ENCODE assay signal across 17 cellular contexts in genomic region chr4:1384675-1385372, GRCh38. TPM values are rescaled to one million over a fixed set of nuclear protein-coding genes. Genes with fewer than 3 reads are reported as not detected.
"Had no signal": no experiment of that assay in that cellular context is flagged by ENCODE, and none has a peak within 500 bp of the region (broad histone marks: within the 10 kb centered on the region; RNA-seq: fewer than 3 reads in every experiment).

No MANE protein-coding gene starts in this region.

- H3K27ac ChIP-seq: esophagus muscularis mucosa, heart right ventricle, tibial artery had no signal

- H3K4me3 ChIP-seq: esophagus muscularis mucosa, heart right ventricle, tibial artery had no signal

- H3K9me3 Mint-ChIP-seq: activated naive CD4-positive, alpha-beta T cell treated with anti-CD3 and anti-CD28 coated beads, Interleukin-2, amount 50 U/mL, for 24 hours had no signal

- H3K27ac Mint-ChIP-seq: activated naive CD4-positive, alpha-beta T cell treated with anti-CD3 and anti-CD28 coated beads, Interleukin-2, amount 50 U/mL, for 24 hours; activated T-helper 2 cell treated with anti-CD3 and anti-CD28 coated beads, Interferon-gamma antibody, Interleukin-2, Interleukin-4, amounts not matched to agents 10 μg/mL and 5 μg/mL and 100 μg/mL, durations not matched to agents 14 hours and 24 hours and 36 hours; naive thymus-derived CD8-positive, alpha-beta T cell had no signal

- H3K4me1 Mint-ChIP-seq: activated naive CD4-positive, alpha-beta T cell treated with anti-CD3 and anti-CD28 coated beads, Interleukin-2, amount 50 U/mL, for 24 hours; naive thymus-derived CD8-positive, alpha-beta T cell had no signal

- ATAC-seq: naive thymus-derived CD8-positive, alpha-beta T cell had no signal

- H3K27me3 Mint-ChIP-seq: activated naive CD4-positive, alpha-beta T cell treated with anti-CD3 and anti-CD28 coated beads, Interleukin-2, amount 50 U/mL, for 24 hours; naive thymus-derived CD8-positive, alpha-beta T cell had no signal

- H3K4me3 Mint-ChIP-seq: activated naive CD4-positive, alpha-beta T cell treated with anti-CD3 and anti-CD28 coated beads, Interleukin-2, amount 50 U/mL, for 24 hours; naive thymus-derived CD8-positive, alpha-beta T cell had no signal

- H3K4me1 ChIP-seq: esophagus muscularis mucosa, heart right ventricle, tibial artery had no signal

- H3K27me3 ChIP-seq: esophagus muscularis mucosa, heart right ventricle, tibial artery had no signal

- DNase-seq: activated CD4-positive, alpha-beta T cell treated with anti-CD3 and anti-CD28 coated beads, Interleukin-2, amount 50 U/mL, for 1 hour; amygdala; SIG-M5 had no signal

RNA-seq across cellular contexts. Expression of gene NKX1-1, which starts 21.4 kb away (rescaled TPM):
- total RNA-seq: activated T-helper 2 cell treated with anti-CD3 and anti-CD28 coated beads, Interferon-gamma antibody, Interleukin-2, Interleukin-4, amounts not matched to agents 10 μg/mL and 5 μg/mL and 100 μg/mL, durations not matched to agents 14 hours and 24 hours and 36 hours; cerebellum; dermis microvascular lymphatic vessel endothelial cell; esophagus muscularis mucosa; fibroblast of villous mesenchyme; heart right ventricle; kidney epithelial cell; lung microvascular endothelial cell; naive thymus-derived CD8-positive, alpha-beta T cell; omental fat pad; pulmonary artery endothelial cell; skeletal muscle tissue had no signal
- polyA plus RNA-seq: heart right ventricle; naive thymus-derived CD8-positive, alpha-beta T cell had no signal
